In the genomic region with DNA sequence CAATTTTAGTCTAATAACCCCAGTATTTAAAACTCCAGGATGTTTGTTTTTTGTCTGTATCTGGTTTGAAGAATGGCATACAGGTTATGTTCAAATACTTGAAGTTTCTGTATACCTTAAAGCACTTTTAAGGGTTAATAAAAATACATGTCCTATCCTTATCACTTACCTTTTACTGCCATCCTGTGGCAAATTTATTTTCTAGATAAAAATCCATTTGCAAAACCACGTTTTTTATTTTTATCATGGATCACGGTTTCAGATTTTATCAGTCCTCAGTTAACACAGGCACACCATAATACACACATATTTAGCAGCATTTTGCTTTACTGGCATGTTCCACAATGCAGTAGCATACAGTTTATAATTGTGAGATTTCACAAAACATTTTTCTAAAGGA, we compare ENCODE assay signal across 19 cellular contexts.
DNase-seq lines count a peak whose midpoint lies in the region; ATAC-seq and TF ChIP-seq lines count a peak whose summit lies in the region.
"Had no signal": no experiment of that assay in that cellular context is flagged by ENCODE, and none has a peak within 500 bp of the region (broad histone marks: within the 10 kb centered on the region; RNA-seq: fewer than 3 reads in every experiment).

No MANE protein-coding gene starts in this region.

- no peak for TF ChIP-seq EP300 in ovary (IDR thresholded peaks at IDR 0.05)

- no peak for TF ChIP-seq POLR2A in ovary (IDR thresholded peaks at IDR 0.05)

- no peaks in the 10 kb centered on the region for H3K27me3 ChIP-seq in ovary
- H3K27me3 ChIP-seq: BLaER1, Peyer's patch, tibial nerve had no signal

- DNase-seq in COLO829 (ENCODE audit: low spot score) (peak; percentile 54), HT1080 (ENCODE audit: low read depth) (peak; percentile 17), SK-MEL-5 (ENCODE audit: low read depth, low spot score) (peak; percentile 24), fibroblast of villous mesenchyme (ENCODE audit: low read depth) (no peak), hepatic stellate cell (ENCODE audit: low spot score) (no peak), ovary (no peak)
- DNase-seq: activated naive CD8-positive, alpha-beta T cell treated with anti-CD3 and anti-CD28 coated beads, Interleukin-2, amount 50 U/mL, for 24 hours; caudate nucleus; DMS79; effector memory CD4-positive, alpha-beta T cell; mesendoderm; NCI-H1092; NCI-H2171; NCI-H69; Peyer's patch had no signal

- 16 to 18% (median 17%) methylated on average over 2 of the region's 2 CpGs for WGBS in ovary, 3 donors

- H3K4me1 ChIP-seq in ovary (ENCODE audit: insufficient read depth), result no peaks in the 10 kb centered on the region
- H3K4me1 ChIP-seq: BLaER1, Peyer's patch, tibial nerve had no signal

- no peak for ATAC-seq in HG02970 (IDR thresholded peaks at IDR 0.05; ENCODE audit: low FRiP score, unreplicated experiment)
- ATAC-seq in GM21360 (IDR thresholded peaks at IDR 0.05; ENCODE audit: unreplicated experiment), result no peak
- ATAC-seq: activated naive CD8-positive, alpha-beta T cell treated with anti-CD3 and anti-CD28 coated beads, Interleukin-2, amount 50 U/mL, for 24 hours had no signal

- intact Hi-C loops in ovary (cut with DNase I), result no loop called here

- peak; percentile 7 for TF ChIP-seq CTCF in fibroblast of villous mesenchyme (IDR thresholded peaks at IDR 0.05; ENCODE audit: insufficient read depth, low read depth, low read length)
- TF ChIP-seq CTCF in ovary (IDR thresholded peaks at IDR 0.05), result no peak

- no peak overlapping the region for H3K4me3 ChIP-seq in fibroblast of villous mesenchyme (ENCODE audit: low read depth, low read length)
- no peak overlapping the region for H3K4me3 ChIP-seq in ovary
- H3K4me3 ChIP-seq: BLaER1, Peyer's patch, tibial nerve had no signal

- H3K27ac ChIP-seq in ovary, result no peak overlapping the region
- H3K27ac ChIP-seq: BLaER1, Peyer's patch, tibial nerve had no signal

- H3K9me3 ChIP-seq in ovary, result no peaks in the 10 kb centered on the region
- H3K9me3 ChIP-seq: BLaER1, Peyer's patch, tibial nerve had no signal

- no peaks in the 10 kb centered on the region for H3K36me3 ChIP-seq in ovary
- H3K36me3 ChIP-seq: BLaER1, Peyer's patch, tibial nerve had no signal

- in situ Hi-C loops in SK-MEL-5 (cut with HindIII; ENCODE audit: low pct_unique_long_range_greater_than_20kb, low sequenced_read_pairs), result no loop called here

Comparison
In these comparisons a context has a peak if more than half of its experiments do, and no peak if none do; other contexts are left out.
1. DNase-seq: peak in COLO829 (single experiment), HT1080 (single experiment) and SK-MEL-5 (single experiment); none in fibroblast of villous mesenchyme (single experiment), hepatic stellate cell (single experiment) and ovary (0 of 5).